Comparison of ENCODE assay signal across 26 cellular contexts in the genomic region with DNA sequence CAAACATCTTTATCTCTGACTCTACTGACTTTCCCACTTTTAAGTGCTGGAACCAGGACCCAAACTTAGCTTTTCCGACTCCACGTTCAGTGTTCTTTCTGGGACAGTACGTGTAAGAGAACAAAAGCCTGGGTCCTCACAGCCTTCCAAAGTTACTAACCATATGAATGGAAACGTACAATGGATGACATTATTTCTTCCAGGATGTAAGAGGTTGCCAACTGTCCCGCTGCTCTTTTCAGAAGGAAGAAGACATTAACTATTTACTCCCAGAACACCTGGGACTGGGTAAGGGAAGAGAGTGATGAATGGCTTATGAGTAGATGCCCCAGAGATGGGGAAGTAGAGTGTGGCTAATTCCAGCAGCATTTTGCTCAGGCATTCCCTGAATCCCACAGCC.
"Had no signal": no experiment of that assay in that cellular context is flagged by ENCODE, and none has a peak within 500 bp of the region (broad histone marks: within the 10 kb centered on the region; RNA-seq: fewer than 3 reads in every experiment).

No MANE protein-coding gene starts in this region.

- H3K36me3 ChIP-seq: adrenal gland, SJSA1 had no signal

- H3K9me3 ChIP-seq: adrenal gland, SJSA1, SK-N-SH had no signal

- DNase-seq: activated CD4-positive, alpha-beta T cell treated with anti-CD3 and anti-CD28 coated beads for 36 hours; activated CD4-positive, alpha-beta T cell treated with anti-CD3 and anti-CD28 coated beads, Interleukin-2, amount 10 ng/mL, durations not matched to agents 7 days and 5 days; activated CD4-positive, alpha-beta T cell treated with anti-CD3 and anti-CD28 coated beads, Interleukin-2, amount 50 U/mL, for 48 hours; activated CD8-positive, alpha-beta memory T cell treated with anti-CD3 and anti-CD28 coated beads, Interleukin-2, amount 50 U/mL, for 4 hours; activated gamma-delta T cell treated with Interleukin-2 at 50 U/mL for 16 hours; activated naive CD4-positive, alpha-beta T cell treated with anti-CD3 and anti-CD28 coated beads for 36 hours; activated T-cell treated with anti-CD3 and anti-CD28 coated beads for 4 hours; activated T-cell treated with anti-CD3 and anti-CD28 coated beads, Interleukin-2, amount 50 U/mL, for 4 hours; adrenal gland; anterior cingulate cortex; caudate nucleus; cerebellar nuclear complex; MM.1S; MV-4-11; NCI-H1092; NCI-H1436 treated with DMSO at 0.1 percent for 48 hours; NCI-H1694 treated with DMSO at 0.1 percent for 48 hours; NCI-H2029; NCI-H345; NCI-H524 treated with DMSO at 0.1 percent for 48 hours; SHP77 treated with DMSO at 0.1 percent for 48 hours; SK-N-SH had no signal

- H3K4me3 ChIP-seq: adrenal gland, SJSA1 had no signal

- ATAC-seq: activated CD4-positive, alpha-beta T cell treated with anti-CD3 and anti-CD28 coated beads for 36 hours; activated CD4-positive, CD25-positive, alpha-beta regulatory T cell treated with anti-CD3 and anti-CD28 coated beads, Interleukin-2, amount 50 U/mL, for 24 hours; activated naive CD4-positive, alpha-beta T cell treated with anti-CD3 and anti-CD28 coated beads, Interleukin-2, amount 50 U/mL, for 72 hours; activated T-cell treated with anti-CD3 and anti-CD28 coated beads, Interleukin-2, amount 50 U/mL, for 4 hours; Panc1 had no signal

- H3K4me1 ChIP-seq: adrenal gland, SJSA1 had no signal

- H3K27ac ChIP-seq: adrenal gland, SJSA1 had no signal

- H3K27me3 ChIP-seq: adrenal gland, SJSA1 had no signal

- H3K9ac ChIP-seq: SK-N-SH had no signal
